2 cellular contexts compared by ENCODE assay signal in the genomic region with DNA sequence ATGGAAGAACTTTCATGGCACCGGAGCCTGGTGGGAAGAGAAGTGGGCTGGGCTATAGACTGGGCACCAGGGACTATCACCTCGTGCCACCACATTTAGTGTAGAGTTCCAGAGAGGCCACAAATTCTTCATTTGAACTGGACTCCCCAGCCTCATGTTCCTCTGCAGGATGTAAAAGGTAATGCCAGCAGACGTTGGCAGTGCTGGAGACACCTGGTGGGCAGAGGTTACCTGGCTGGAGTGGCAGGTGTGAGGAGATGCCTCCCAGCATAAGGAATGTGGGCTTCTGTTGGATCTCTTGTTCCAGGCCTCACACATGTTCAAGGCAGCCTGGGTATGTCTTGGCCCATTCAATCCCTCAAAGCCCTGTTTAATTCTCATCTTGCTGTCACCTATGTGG.
TF ChIP-seq lines count a peak whose summit lies in the region.

No MANE protein-coding gene starts in this region.

TF ChIP-seq in H1, 55 proteins besides CTCF, POLR2A, EP300 and RAD21:
- TF ChIP-seq SUZ12 (IDR thresholded peaks at IDR 0.05; ENCODE audit: low read length) (no peak), SP2 (IDR thresholded peaks at IDR 0.05; ENCODE audit: low read length) (no peak), ASH2L (IDR thresholded peaks at IDR 0.05; ENCODE audit: low read length) (no peak), FOSL1 (IDR thresholded peaks at IDR 0.05; ENCODE audit: insufficient read depth, low read depth, low read length) (no peak), KDM1A (IDR thresholded peaks at IDR 0.05; ENCODE audit: borderline replicate concordance, low read length) (no peak), HDAC6 (IDR thresholded peaks at IDR 0.05; ENCODE audit: low read depth, low read length) (no peak), RFX5 (IDR thresholded peaks at IDR 0.05; ENCODE audit: borderline replicate concordance, low read depth, low read length) (no peak), YY1 (IDR thresholded peaks at IDR 0.05; ENCODE audit: low read depth, low read length) (no peak), RNF2 (IDR thresholded peaks at IDR 0.05; ENCODE audit: borderline replicate concordance, low read depth, low read length, missing control alignments, poor library complexity, severe bottlenecking) (no peak), CHD1 (IDR thresholded peaks at IDR 0.05; ENCODE audit: low read depth, low read length) (no peak)

TF ChIP-seq in HEK293T, 16 proteins besides CTCF, POLR2A, EP300 and RAD21:
- TF ChIP-seq FOXA1 (IDR thresholded peaks at IDR 0.05) (no peak), LEF1 (IDR thresholded peaks at IDR 0.05; ENCODE audit: borderline replicate concordance) (no peak), L3MBTL2 (conservative IDR thresholded peaks at IDR 0.05) (no peak), HDGF (IDR thresholded peaks at IDR 0.05; ENCODE audit: borderline replicate concordance) (no peak), SUZ12 (IDR thresholded peaks at IDR 0.05) (no peak), BHLHE40 (IDR thresholded peaks at IDR 0.05; ENCODE audit: borderline replicate concordance) (no peak), FOXK2 (IDR thresholded peaks at IDR 0.05) (no peak), ARNT (IDR thresholded peaks at IDR 0.05) (no peak), NFRKB (IDR thresholded peaks at IDR 0.05) (no peak), SP1 (IDR thresholded peaks at IDR 0.05) (no peak), TARDBP (IDR thresholded peaks at IDR 0.05) (no peak), FOXM1 (IDR thresholded peaks at IDR 0.05; ENCODE audit: borderline replicate concordance) (no peak), CTBP1 (IDR thresholded peaks at IDR 0.05; ENCODE audit: borderline replicate concordance) (no peak), ZNF384 (IDR thresholded peaks at IDR 0.05) (no peak), ELF4 (IDR thresholded peaks at IDR 0.05) (no peak)
- TF ChIP-seq, protein P1, sequence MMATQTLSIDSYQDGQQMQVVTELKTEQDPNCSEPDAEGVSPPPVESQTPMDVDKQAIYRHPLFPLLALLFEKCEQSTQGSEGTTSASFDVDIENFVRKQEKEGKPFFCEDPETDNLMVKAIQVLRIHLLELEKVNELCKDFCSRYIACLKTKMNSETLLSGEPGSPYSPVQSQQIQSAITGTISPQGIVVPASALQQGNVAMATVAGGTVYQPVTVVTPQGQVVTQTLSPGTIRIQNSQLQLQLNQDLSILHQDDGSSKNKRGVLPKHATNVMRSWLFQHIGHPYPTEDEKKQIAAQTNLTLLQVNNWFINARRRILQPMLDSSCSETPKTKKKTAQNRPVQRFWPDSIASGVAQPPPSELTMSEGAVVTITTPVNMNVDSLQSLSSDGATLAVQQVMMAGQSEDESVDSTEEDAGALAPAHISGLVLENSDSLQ (IDR thresholded peaks at IDR 0.05) = no peak
TF ChIP-seq in HEK293T: peak in this region for 0.
